22 cellular contexts compared by ENCODE assay signal in genomic region chr6:88588938-88589337, GRCh38.
DNase-seq lines count a peak whose midpoint lies in the region; ATAC-seq, FAIRE-seq and TF ChIP-seq lines count a peak whose summit lies in the region.
"Had no signal": no experiment of that assay in that cellular context is flagged by ENCODE, and none has a peak within 500 bp of the region (broad histone marks: within the 10 kb centered on the region; RNA-seq: fewer than 3 reads in every experiment).

No MANE protein-coding gene starts in this region.

- intact Hi-C loops in A673 (cut with micrococcal nuclease; ENCODE audit: unreplicated experiment), result no loop called here
- intact Hi-C loops in GM12878 (cut with micrococcal nuclease; ENCODE audit: unreplicated experiment), result no loop called here

- POLR2A ChIA-PET in A673 (lab: Charles Lee; ENCODE audit: low non-redundant PET) (no interaction called here), GM12878 (lab: Charles Lee) (interaction anchor here (1.0 kb wide), 1 partner anchor 94 kb away, joined by 3 read pairs; no protein-coding TSS in a partner anchor)
- POLR2A ChIA-PET in activated CD8-positive, alpha-beta T cell treated with anti-CD3 and anti-CD28 coated beads, Interleukin-2, amount 10 ng/mL, durations not matched to agents 7 days and 5 days (lab: Charles Lee), result no interaction called here

- H3K9me3 Mint-ChIP-seq in activated CD8-positive, alpha-beta T cell treated with anti-CD3 and anti-CD28 coated beads, Interleukin-2, amount 10 ng/mL, durations not matched to agents 7 days and 5 days (ENCODE audit: insufficient read depth), result peaks cover 6% of the 10 kb centered on the region

- H3K36me3 Mint-ChIP-seq in activated CD8-positive, alpha-beta T cell treated with anti-CD3 and anti-CD28 coated beads, Interleukin-2, amount 10 ng/mL, durations not matched to agents 7 days and 5 days (ENCODE audit: low read depth), result no peaks in the 10 kb centered on the region
- H3K36me3 Mint-ChIP-seq: CD4-positive, alpha-beta memory T cell; T-cell had no signal

- no peaks in the 10 kb centered on the region for H3K79me2 ChIP-seq in GM12878 (ENCODE audit: control insufficient read depth, insufficient read depth, low read length)

- no peaks in the 10 kb centered on the region for H3K4me1 ChIP-seq in A673 (ENCODE audit: insufficient read depth, low read length, poor library complexity, severe bottlenecking)
- no peaks in the 10 kb centered on the region for H3K4me1 ChIP-seq in GM12878 (ENCODE audit: control insufficient read depth, insufficient read depth, low read length)
- H3K4me1 ChIP-seq in effector memory CD4-positive, alpha-beta T cell (ENCODE audit: control insufficient read depth, insufficient read depth, low read length, poor library complexity, severe bottlenecking), result no peaks in the 10 kb centered on the region

- RAD21 ChIA-PET in GM12878 (lab: Charles Lee; ENCODE audit: unreplicated experiment), result no interaction called here

- TF ChIP-seq CTCF in A673 (conservative IDR thresholded peaks at IDR 0.05; ENCODE audit: low read depth, low read length) (no peak), GM12878 (IDR thresholded peaks at IDR 0.05 in 2 of 3, conservative IDR thresholded peaks at IDR 0.05 in 1 of 3; ENCODE audit: control insufficient read depth in 2 of 3, extremely low read depth in 1 of 3, insufficient read depth in 1 of 3, low read depth in 3 of 3, low read length in 3 of 3) (no peak)

- no peak for TF ChIP-seq RAD21 in GM12878 (IDR thresholded peaks at IDR 0.05; ENCODE audit: insufficient read depth, low read depth, low read length)

- no peak overlapping the region for H2AFZ ChIP-seq in GM12878 (ENCODE audit: control insufficient read depth, low read depth, low read length)

- BruUV-seq in A673 (replicated peaks; lab: Mats Ljungman, UMichigan), result no TSS peak
- BruUV-seq in GM12878 (replicated peaks; lab: Mats Ljungman, UMichigan), result no TSS peak

- H3K36me3 ChIP-seq in A673 (ENCODE audit: insufficient read depth, low read length, poor library complexity, severe bottlenecking) (no peaks in the 10 kb centered on the region), GM12878 (ENCODE audit: control insufficient read depth in 2 of 2, insufficient read depth in 2 of 2, low read length in 1 of 2) (no peaks in the 10 kb centered on the region)
- H3K36me3 ChIP-seq in effector memory CD4-positive, alpha-beta T cell (ENCODE audit: control insufficient read depth, insufficient read depth, low read length), result no peaks in the 10 kb centered on the region

- WGBS in GM12878 (ENCODE audit: insufficient coverage, insufficient replicate concordance, low lambda C conversion rate, missing lambda C conversion rate), result 41% methylated on average over 3 of the region's 3 CpGs

- DNase-seq in A673 (ENCODE audit: low spot score) (peak; percentile 26), GM12878 (ENCODE audit: low read depth, low spot score) (no peak)
- DNase-seq in effector memory CD4-positive, alpha-beta T cell, result no peak
- no peak for DNase-seq in activated CD8-positive, alpha-beta T cell treated with anti-CD3 and anti-CD28 coated beads, Interleukin-2, amount 10 ng/mL, durations not matched to agents 7 days and 5 days
- no peak for DNase-seq in activated CD8-positive, alpha-beta memory T cell treated with anti-CD3 and anti-CD28 coated beads, Interleukin-2, amount 50 U/mL, for 4 hours
- DNase-seq: CD4-positive, alpha-beta memory T cell; DMS53; EL; NCI-H1417 treated with DMSO at 0.1 percent for 48 hours; NCI-H1930; NCI-H226; NK-92 treated with Interleukin-12 subunit alpha and Interleukin-12 subunit beta, amount 100 ng/mL, for 24 hours; SHP77; T-cell had no signal

- no peak overlapping the region for H3K27ac Mint-ChIP-seq in activated CD8-positive, alpha-beta T cell treated with anti-CD3 and anti-CD28 coated beads, Interleukin-2, amount 10 ng/mL, durations not matched to agents 7 days and 5 days
- H3K27ac Mint-ChIP-seq: B cell; CD4-positive, alpha-beta memory T cell had no signal

- H3K4me1 Mint-ChIP-seq in activated CD8-positive, alpha-beta T cell treated with anti-CD3 and anti-CD28 coated beads, Interleukin-2, amount 10 ng/mL, durations not matched to agents 7 days and 5 days (ENCODE audit: low read depth), result no peaks in the 10 kb centered on the region
- H3K4me1 Mint-ChIP-seq: CD4-positive, alpha-beta memory T cell; T-cell had no signal

- H3K27me3 Mint-ChIP-seq in activated CD8-positive, alpha-beta T cell treated with anti-CD3 and anti-CD28 coated beads, Interleukin-2, amount 10 ng/mL, durations not matched to agents 7 days and 5 days (ENCODE audit: low read depth), result peaks cover 2% of the 10 kb centered on the region

- CTCF ChIA-PET in A673 (lab: Charles Lee), result no interaction called here
- CTCF ChIA-PET in GM12878 (lab: Yijun Ruan, JAX), result no interaction called here
- CTCF ChIA-PET in activated CD8-positive, alpha-beta T cell treated with anti-CD3 and anti-CD28 coated beads, Interleukin-2, amount 10 ng/mL, durations not matched to agents 7 days and 5 days (lab: Charles Lee), result no interaction called here

- H3K27me3 ChIP-seq in A673 (replicated peaks; ENCODE audit: insufficient read depth, low read depth, low read length, poor library complexity) (peaks cover 21% of the 10 kb centered on the region), GM12878 (replicated peaks in 1 of 2; ENCODE audit: control insufficient read depth in 2 of 2, insufficient read depth in 2 of 2, low read length in 1 of 2) (no peaks in the 10 kb centered on the region)
- no peaks in the 10 kb centered on the region for H3K27me3 ChIP-seq in effector memory CD4-positive, alpha-beta T cell (replicated peaks; ENCODE audit: control insufficient read depth, insufficient read depth, low read length, poor library complexity, severe bottlenecking)

- ATAC-seq in GM18519 (IDR thresholded peaks at IDR 0.05; ENCODE audit: low FRiP score, unreplicated experiment) (peak; percentile 44), HG03432 (IDR thresholded peaks at IDR 0.05; ENCODE audit: unreplicated experiment) (peak; percentile 54), GM12878 (peak; percentile 54), GM21786 (IDR thresholded peaks at IDR 0.05; ENCODE audit: unreplicated experiment) (no peak)
- no peak for ATAC-seq in activated CD8-positive, alpha-beta T cell treated with anti-CD3 and anti-CD28 coated beads, Interleukin-2, amount 10 ng/mL, durations not matched to agents 7 days and 5 days
- ATAC-seq: T-cell had no signal

- H3K4me3 Mint-ChIP-seq in activated CD8-positive, alpha-beta T cell treated with anti-CD3 and anti-CD28 coated beads, Interleukin-2, amount 10 ng/mL, durations not matched to agents 7 days and 5 days, result no peak overlapping the region
- H3K4me3 Mint-ChIP-seq: B cell; CD4-positive, alpha-beta memory T cell; T-cell had no signal

- no peak for TF ChIP-seq POLR2A in GM12878 (IDR thresholded peaks at IDR 0.05; ENCODE audit: low read depth, low read length)

- no peak for FAIRE-seq in GM12878 (lab: Jason Lieb, UNC)
- FAIRE-seq: RCC 7860 had no signal

- in situ Hi-C loops in GM12878 (cut with MboI), result no loop called here

- H4K20me1 ChIP-seq in GM12878 (ENCODE audit: control insufficient read depth, insufficient read depth), result no peaks in the 10 kb centered on the region

- H3K4me3 ChIP-seq in A673 (ENCODE audit: low read depth, low read length, poor library complexity, severe bottlenecking) (no peak overlapping the region), GM12878 (no peak overlapping the region)
- H3K4me3 ChIP-seq in effector memory CD4-positive, alpha-beta T cell (ENCODE audit: insufficient read depth, low read depth, low read length, poor library complexity, severe bottlenecking), result no peak overlapping the region
- H3K4me3 ChIP-seq: SK-N-MC had no signal

- no peak overlapping the region for H3K4me2 ChIP-seq in GM12878 (ENCODE audit: control insufficient read depth, insufficient read depth)

- SMC1A ChIA-PET in GM12878 (lab: Charles Lee; ENCODE audit: uncharacterized antibody, unreplicated experiment), result interaction anchor here (0.8 to 1.0 kb wide), 2 partner anchors 163 to 175 kb away, joined by 3 read pairs; no protein-coding TSS in a partner anchor

- H3K9me3 ChIP-seq in A673 (ENCODE audit: low read depth, low read length, poor library complexity, severe bottlenecking) (no peaks in the 10 kb centered on the region), GM12878 (replicated peaks; ENCODE audit: control insufficient read depth, insufficient read depth, low read length) (peaks cover 7% of the 10 kb centered on the region; the same call in 2 of the 3 replicates)
- H3K9me3 ChIP-seq in effector memory CD4-positive, alpha-beta T cell (ENCODE audit: control insufficient read depth, low read length), result no peaks in the 10 kb centered on the region

- H3K27ac ChIP-seq in A673 (ENCODE audit: low read depth, low read length, poor library complexity, severe bottlenecking) (no peak overlapping the region), GM12878 (ENCODE audit: control insufficient read depth, insufficient read depth) (no peak overlapping the region)
- H3K27ac ChIP-seq in effector memory CD4-positive, alpha-beta T cell (ENCODE audit: insufficient read depth, low read length, poor library complexity, severe bottlenecking), result no peak overlapping the region
- H3K27ac ChIP-seq: 22Rv1, HL-60, SK-N-MC had no signal

- no peak overlapping the region for H3K9ac ChIP-seq in GM12878 (ENCODE audit: control insufficient read depth, insufficient read depth, low read length)

- TF ChIP-seq EP300 in GM12878 (IDR thresholded peaks at IDR 0.05; ENCODE audit: borderline replicate concordance in 1 of 2, control insufficient read depth in 1 of 2, low read depth in 2 of 2, low read length in 2 of 2), result no peak

Comparison
In these comparisons a context has a peak if more than half of its experiments do, and no peak if none do; other contexts are left out.
1. ATAC-seq: peak in GM18519 (single experiment), HG03432 (single experiment) and GM12878 (single experiment); none in activated CD8-positive, alpha-beta T cell treated with anti-CD3 and anti-CD28 coated beads, Interleukin-2, amount 10 ng/mL, durations not matched to agents 7 days and 5 days (single experiment) and GM21786 (single experiment).